In the genomic region with DNA sequence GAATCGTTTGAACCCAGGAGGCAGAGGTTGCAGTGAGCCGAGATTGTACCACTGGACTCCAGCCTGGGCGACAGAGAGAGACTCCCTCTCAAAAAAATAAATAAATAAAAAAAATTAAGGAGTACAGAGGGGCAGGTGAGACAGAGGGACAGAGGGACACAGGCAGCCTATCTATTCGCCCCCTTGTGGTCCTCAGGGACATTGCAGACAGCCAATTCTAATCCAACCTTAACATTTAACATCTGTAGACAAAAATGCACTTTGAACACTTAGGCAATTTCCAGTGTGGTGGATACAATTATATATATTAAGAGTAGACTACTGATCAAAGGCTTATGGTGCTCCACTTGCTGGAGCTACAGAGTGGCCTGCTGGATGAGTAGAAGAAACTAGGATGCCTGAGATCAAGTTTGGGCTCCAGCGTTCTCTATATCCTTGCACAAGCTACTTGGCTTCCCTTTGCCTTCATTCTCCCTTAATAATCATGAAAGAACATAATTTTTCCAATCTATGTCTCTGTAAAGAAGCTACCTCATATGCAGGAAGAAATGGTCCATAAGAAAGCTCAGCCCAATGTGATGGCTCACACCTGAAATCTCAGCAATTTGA, we compare ENCODE assay signal across 9 cellular contexts. TPM values are rescaled to one million over a fixed set of nuclear protein-coding genes. Genes with fewer than 3 reads are reported as not detected.
DNase-seq lines count a peak whose midpoint lies in the region; ATAC-seq lines count a peak whose summit lies in the region.
"Had no signal": no experiment of that assay in that cellular context is flagged by ENCODE, and none has a peak within 500 bp of the region (broad histone marks: within the 10 kb centered on the region; RNA-seq: fewer than 3 reads in every experiment).

No MANE protein-coding gene starts in this region.

- in situ Hi-C loops in G401 (cut with HindIII; ENCODE audit: low sequenced_read_pairs), result no loop called here

- DNase-seq in G401 (ENCODE audit: low spot score) (peak; percentile 22), SK-N-DZ (ENCODE audit: low spot score) (peak; percentile 32), iPS-NIHi11 (ENCODE audit: low spot score) (peak; percentile 49), dedifferentiated amniotic fluid mesenchymal stem cell (ENCODE audit: extremely low spot score) (no peak), NCI-H187 treated with DMSO at 0.1 percent for 48 hours (lab: John Stamatoyannopoulos, UW) (no peak)
- peak; percentile 3 for DNase-seq in activated naive CD8-positive, alpha-beta T cell treated with anti-CD3 and anti-CD28 coated beads, Interleukin-2, amount 50 U/mL, for 16 hours (ENCODE audit: low read depth, low spot score)
- DNase-seq in stimulated activated CD4-positive, alpha-beta T cell treated with anti-CD3 and anti-CD28 coated beads, Interleukin-4, amount 100 ng/mL, for 4 hours, result peak; percentile 36 to 39

- ATAC-seq in HG02885 (IDR thresholded peaks at IDR 0.05; ENCODE audit: poor library complexity, unreplicated experiment), result peak; percentile 60

RNA-seq across cellular contexts. Expression of gene SMARCAL1, which starts 8.2 kb away (rescaled TPM):
- total RNA-seq in G401 (2014; rRNA removed; shearing (Covaris generic)), result 12.6 and 55.3 TPM in 2 replicates
- polyA plus RNA-seq in SK-N-DZ (2014; cell fraction: cytosol; rRNA removed), result 6.7 and 7.5 TPM in 2 replicates
- polyA plus RNA-seq in SK-N-DZ (2014; cell fraction: nucleus; rRNA removed), result 5.4 and 10.3 TPM in 2 replicates

RNA-seq across cellular contexts. Expression of gene MARCHF4, which starts 31.8 kb away (rescaled TPM):
- 0.06 and 0.14 TPM in 2 replicates for total RNA-seq in G401 (2014; rRNA removed; shearing (Covaris generic))
- 2.4 and 2.6 TPM in 2 replicates for polyA plus RNA-seq in SK-N-DZ (2014; cell fraction: cytosol; rRNA removed)
- 0.65 and 1.0 TPM in 2 replicates for polyA plus RNA-seq in SK-N-DZ (2014; cell fraction: nucleus; rRNA removed)
- total RNA-seq: T-helper 2 cell treated with Interferon-gamma antibody and Interleukin-4, amounts not matched to agents 100 ng/mL and 5 ng/mL, for 36 hours had no signal

Comparison
In these comparisons a context has a peak if more than half of its experiments do, and no peak if none do; other contexts are left out.
1. DNase-seq: peak in G401 (single experiment), SK-N-DZ (single experiment), activated naive CD8-positive, alpha-beta T cell treated with anti-CD3 and anti-CD28 coated beads, Interleukin-2, amount 50 U/mL, for 16 hours (single experiment), iPS-NIHi11 (single experiment) and stimulated activated CD4-positive, alpha-beta T cell treated with anti-CD3 and anti-CD28 coated beads, Interleukin-4, amount 100 ng/mL, for 4 hours (2 of 2); none in dedifferentiated amniotic fluid mesenchymal stem cell (single experiment) and NCI-H187 treated with DMSO at 0.1 percent for 48 hours (single experiment).